Comparison of ENCODE assay signal across 12 cellular contexts in genomic region chrX:118552501-118552900, GRCh38. TPM values are rescaled to one million over a fixed set of nuclear protein-coding genes. Genes with fewer than 3 reads are reported as not detected.
A peak's percentile ranks its signal among the peaks of the same experiment; 100 is the strongest.
DNase-seq lines count a peak whose midpoint lies in the region; TF ChIP-seq lines count a peak whose summit lies in the region.
"Had no signal": no experiment of that assay in that cellular context is flagged by ENCODE, and none has a peak within 500 bp of the region (broad histone marks: within the 10 kb centered on the region; RNA-seq: fewer than 3 reads in every experiment).

No MANE protein-coding gene starts in this region.

- POLR2A ChIA-PET in MCF 10A (lab: Yijun Ruan, JAX) = interaction anchor here (0.5 to 0.8 kb wide), 2 partner anchors 11 to 143 kb away, joined by 3 to 5 read pairs; no protein-coding TSS in a partner anchor
- POLR2A ChIA-PET in RWPE1 (lab: Yijun Ruan, JAX; ENCODE audit: low non-redundant PET) = interaction anchor here (0.6 kb wide), 1 partner anchor 40 kb away, joined by 3 read pairs; no protein-coding TSS in a partner anchor

- H3K9me3 Mint-ChIP-seq in MCF 10A (ENCODE audit: unreplicated experiment) = no peaks in the 10 kb centered on the region

- intact Hi-C loops in MCF 10A (cut with micrococcal nuclease) = loop anchor here (5.0 kb wide), 1 partner anchor 55 kb away; the partner anchor contains the start of gene DOCK11
- intact Hi-C loops in breast epithelium (cut with DNase I; ENCODE audit: low total_unique reads) = no loop called here
- intact Hi-C loops in testis (cut with DNase I; ENCODE audit: low total_unique reads) = no loop called here

- H3K27ac ChIP-seq in breast epithelium = no peak overlapping the region
- H3K27ac ChIP-seq in RWPE1 = peak overlapping the region; percentile 81
- no peak overlapping the region for H3K27ac ChIP-seq in testis
- no peak overlapping the region for H3K27ac ChIP-seq in MM.1S (ENCODE audit: low read length)

- H3K79me2 ChIP-seq in MM.1S (ENCODE audit: low read length) = no peaks in the 10 kb centered on the region

- DNase-seq in MCF 10A (ENCODE audit: unreplicated experiment) (peak; percentile 82), breast epithelium (ENCODE audit: low spot score in 2 of 2) (no peak), RWPE1 (ENCODE audit: low spot score) (peak; percentile 45), fibroblast of mammary gland (ENCODE audit: low read depth) (peak; percentile 91), testis (peak; percentile 13), NCI-H2196 (lab: John Stamatoyannopoulos, UW; ENCODE audit: unreplicated experiment) (no peak), epidermal melanocyte (ENCODE audit: insufficient read length, low spot score) (no peak), MM.1S (no peak)
- DNase-seq: activated CD4-positive, alpha-beta T cell treated with anti-CD3 and anti-CD28 coated beads, Interleukin-2, amount 50 U/mL, for 48 hours; C1 segment of cervical spinal cord; NCI-H1436 treated with DMSO at 0.1 percent for 48 hours had no signal

- H3K9ac ChIP-seq in MM.1S (ENCODE audit: low read length) = no peak overlapping the region

- H3K9me2 ChIP-seq in MM.1S (replicated peaks; ENCODE audit: insufficient read depth, low read length) = no peaks in the 10 kb centered on the region

- H3K4me3 Mint-ChIP-seq in MCF 10A (ENCODE audit: unreplicated experiment) = no peak overlapping the region
- H3K4me3 Mint-ChIP-seq: brain had no signal

- H3K36me3 ChIP-seq in breast epithelium = no peaks in the 10 kb centered on the region
- no peaks in the 10 kb centered on the region for H3K36me3 ChIP-seq in testis (ENCODE audit: low read depth, missing control alignments)
- H3K36me3 ChIP-seq in MM.1S (replicated peaks; ENCODE audit: insufficient read depth, low read length) = no peaks in the 10 kb centered on the region

- H3K36me3 Mint-ChIP-seq in MCF 10A (ENCODE audit: insufficient read depth, unreplicated experiment) = no peaks in the 10 kb centered on the region

- no peaks in the 10 kb centered on the region for H3K4me1 ChIP-seq in breast epithelium
- H3K4me1 ChIP-seq in testis = no peaks in the 10 kb centered on the region
- H3K4me1 ChIP-seq in MM.1S (ENCODE audit: low read length) = no peaks in the 10 kb centered on the region

- no TSS peak for BruUV-seq in MCF 10A (replicated peaks; lab: Mats Ljungman, UMichigan)

- 80 to 90% methylated on average over 2 to 4 of the region's 4 CpGs for WGBS in testis, 2 donors

- H3K4me3 ChIP-seq in breast epithelium (no peak overlapping the region), fibroblast of mammary gland (ENCODE audit: control insufficient read depth, low read depth, low read length) (no peak overlapping the region), testis (no peak overlapping the region), MM.1S (ENCODE audit: low read length) (no peak overlapping the region)

- H3K27ac Mint-ChIP-seq in MCF 10A (ENCODE audit: low read depth, unreplicated experiment) = no peak overlapping the region

- TF ChIP-seq POLR2A in breast epithelium (IDR thresholded peaks at IDR 0.05) (no peak), testis (IDR thresholded peaks at IDR 0.05) (no peak)

- no peak overlapping the region for H3K4me2 ChIP-seq in MM.1S (ENCODE audit: low read depth, low read length)

- no peak overlapping the region for H2AFZ ChIP-seq in MM.1S (ENCODE audit: low read length)

- H3F3A ChIP-seq in MM.1S (ENCODE audit: insufficient read depth, low read length) = no peaks in the 10 kb centered on the region

- no peaks in the 10 kb centered on the region for H3K9me3 ChIP-seq in breast epithelium
- no peaks in the 10 kb centered on the region for H3K9me3 ChIP-seq in testis
- no peaks in the 10 kb centered on the region for H3K9me3 ChIP-seq in MM.1S (replicated peaks; ENCODE audit: insufficient read depth, low read length)

- no peaks in the 10 kb centered on the region for H4K20me1 ChIP-seq in MM.1S (ENCODE audit: insufficient read depth, low read length)

- peaks cover 6% of the 10 kb centered on the region for H3K4me1 Mint-ChIP-seq in MCF 10A (ENCODE audit: insufficient read depth, unreplicated experiment)
- H3K4me1 Mint-ChIP-seq: brain had no signal

- peaks cover 26% of the 10 kb centered on the region for H3K27me3 Mint-ChIP-seq in MCF 10A (ENCODE audit: insufficient read depth, unreplicated experiment)
- H3K27me3 Mint-ChIP-seq: brain had no signal

- peaks cover 0 to 20% of the 10 kb centered on the region in 2 donors for H3K27me3 ChIP-seq in breast epithelium
- no peaks in the 10 kb centered on the region for H3K27me3 ChIP-seq in testis
- no peaks in the 10 kb centered on the region for H3K27me3 ChIP-seq in MM.1S (replicated peaks; ENCODE audit: insufficient read depth, low read length)

- CTCF ChIA-PET in MCF 10A (lab: Yijun Ruan, JAX) = interaction anchor here (0.6 kb wide), 5 partner anchors 14 to 1482 kb away, joined by 3 read pairs; no protein-coding TSS in a partner anchor
- CTCF ChIA-PET in RWPE1 (lab: Yijun Ruan, JAX) = interaction anchor here (0.6 kb wide), 1 partner anchor 272 kb away, joined by 6 read pairs; no protein-coding TSS in a partner anchor

- TF ChIP-seq CTCF in MCF 10A (IDR thresholded peaks at IDR 0.05; ENCODE audit: unreplicated experiment) (no peak), breast epithelium (IDR thresholded peaks at IDR 0.05) (no peak), RWPE1 (conservative IDR thresholded peaks at IDR 0.05; ENCODE audit: low read depth) (no peak), fibroblast of mammary gland (conservative IDR thresholded peaks at IDR 0.05; ENCODE audit: control insufficient read depth, insufficient read depth, low read depth, low read length) (no peak), testis (IDR thresholded peaks at IDR 0.05) (no peak), MM.1S (IDR thresholded peaks at IDR 0.05; ENCODE audit: low read length) (no peak)

RNA-seq across cellular contexts. Expression of gene DOCK11, which starts 56.9 kb away (rescaled TPM):
- 1.9 and 3.1 TPM in 2 replicates for total RNA-seq in MCF 10A (2022)
- 100 to 1,000 TPM in 1 of 3 donors, 10 to 100 TPM in 2; 25.3 to 138 (median 26.9) TPM for total RNA-seq in breast epithelium
- 1 to 10 TPM; 4.3 to 5.9 TPM for total RNA-seq in testis
- 5.8 TPM for polyA plus RNA-seq in testis (ENCODE audit: insufficient read depth, low read depth, low replicate concordance)

Comparison
In these comparisons a context has a peak if more than half of its experiments do, and no peak if none do; other contexts are left out.
1. DNase-seq: peak in MCF 10A (single experiment), RWPE1 (single experiment), fibroblast of mammary gland (single experiment) and testis (single experiment); none in breast epithelium (0 of 2), NCI-H2196 (single experiment), epidermal melanocyte (single experiment) and MM.1S (single experiment).